In genomic region chr6:150291968-150292710, GRCh38 we compare ENCODE assay signal across 23 cellular contexts.
DNase-seq lines count a peak whose midpoint lies in the region; ATAC-seq, FAIRE-seq and TF ChIP-seq lines count a peak whose summit lies in the region.
"Had no signal": no experiment of that assay in that cellular context is flagged by ENCODE, and none has a peak within 500 bp of the region (broad histone marks: within the 10 kb centered on the region; RNA-seq: fewer than 3 reads in every experiment).

No MANE protein-coding gene starts in this region.

- peaks cover 36% of the 10 kb centered on the region for H3K4me1 Mint-ChIP-seq in MCF 10A (ENCODE audit: insufficient read depth, unreplicated experiment)
- H3K4me1 Mint-ChIP-seq: GM23338 had no signal

- H4K20me1 ChIP-seq in mammary epithelial cell (ENCODE audit: insufficient read depth, low read length): no peaks in the 10 kb centered on the region

- BruUV-seq in MCF 10A (replicated peaks; lab: Mats Ljungman, UMichigan) (TSS peak; percentile 77), mammary epithelial cell (replicated peaks; lab: Mats Ljungman, UMichigan) (no TSS peak)

- dilution Hi-C loops in mammary epithelial cell (cut with HindIII; ENCODE audit: low sequenced_read_pairs): no loop called here

- H3K4me2 ChIP-seq in mammary epithelial cell (ENCODE audit: insufficient read depth, low read depth, low read length): no peak overlapping the region
- H3K4me2 ChIP-seq: A549, GM23338 had no signal

- POLR2A ChIA-PET in MCF 10A (lab: Yijun Ruan, JAX): interaction anchor here (0.6 to 7.1 kb wide), 7 partner anchors 9 to 211 kb away, joined by 3 to 116 read pairs (median 5); no protein-coding TSS in a partner anchor

- no peak for FAIRE-seq in bronchial epithelial cell (lab: Jason Lieb, UNC)
- FAIRE-seq: A549, GM12892, GM18507, H54, HTR-8/SVneo had no signal

- in situ Hi-C loops in mammary epithelial cell (cut with MboI; ENCODE audit: low sequenced_read_pairs in 2 of 2): no loop called here

- WGBS in mammary epithelial cell (ENCODE audit: low coverage, missing lambda C conversion rate): 96% methylated on average over 10 of the region's 10 CpGs
- 66 to 71% methylated on average over 10 of the region's 10 CpGs for WGBS in thyroid gland, 2 donors

- H3K27me3 Mint-ChIP-seq in MCF 10A (ENCODE audit: insufficient read depth, unreplicated experiment): no peaks in the 10 kb centered on the region

- H3K4me3 ChIP-seq in mammary epithelial cell (replicated peaks in 1 of 3; ENCODE audit: insufficient read depth in 1 of 3, low read depth in 2 of 3, low read length in 3 of 3): no peak overlapping the region
- no peak overlapping the region for H3K4me3 ChIP-seq in bronchial epithelial cell (ENCODE audit: low read depth, low read length)
- no peak overlapping the region for H3K4me3 ChIP-seq in thyroid gland (replicated peaks in 1 of 3)
- H3K4me3 ChIP-seq: A549, GM23338 had no signal

- DNase-seq in MCF 10A (ENCODE audit: unreplicated experiment) (peak; percentile 92), mammary epithelial cell (no peak), bronchial epithelial cell (ENCODE audit: low read depth) (peak; percentile 68), foreskin keratinocyte (peak; percentile 73 to 95), thyroid gland (peak; percentile 71 to 74), cerebellum (ENCODE audit: low spot score) (no peak), cerebellar nuclear complex (lab: John Stamatoyannopoulos, UW) (no peak), NCI-H1417 treated with DMSO at 0.1 percent for 48 hours (lab: John Stamatoyannopoulos, UW) (no peak)
- DNase-seq: AML-193; Caco-2; CD4-positive, alpha-beta T cell; DMS153; DMS79; GDM1; HCEC 1CT had no signal

- no peak overlapping the region for H3K9ac ChIP-seq in mammary epithelial cell (ENCODE audit: insufficient read depth, low read length)

- CTCF ChIA-PET in MCF 10A (lab: Yijun Ruan, JAX): interaction anchor here (0.8 to 1.2 kb wide), 2 partner anchors 10 to 35 kb away, joined by 3 to 4 read pairs; no protein-coding TSS in a partner anchor
- CTCF ChIA-PET in mammary epithelial cell (lab: Charles Lee; ENCODE audit: low non-redundant PET): no interaction called here

- no peak for TF ChIP-seq POLR2A in thyroid gland (IDR thresholded peaks at IDR 0.05)

- H3K27ac ChIP-seq in mammary epithelial cell (ENCODE audit: insufficient read depth, low read depth, low read length) (no peak overlapping the region), foreskin keratinocyte (peak overlapping the region; percentile 91), thyroid gland (peak overlapping the region; percentile 77 to 95 (median 84))
- H3K27ac ChIP-seq: 22Rv1, A549, C4-2B had no signal

- peaks cover 33% of the 10 kb centered on the region for H3K4me1 ChIP-seq in mammary epithelial cell (ENCODE audit: insufficient read depth, low read length)
- H3K4me1 ChIP-seq in foreskin keratinocyte: peaks cover 45% of the 10 kb centered on the region
- H3K4me1 ChIP-seq in thyroid gland: peaks cover 21 to 55% of the 10 kb centered on the region in 2 donors
- H3K4me1 ChIP-seq: Caco-2 had no signal

- intact Hi-C loops in MCF 10A (cut with micrococcal nuclease): loop anchor here (2.0 kb wide), 1 partner anchor 23 kb away; no protein-coding TSS in a partner anchor
- intact Hi-C loops in mammary epithelial cell (cut with micrococcal nuclease): no loop called here
- intact Hi-C loops in thyroid gland (cut with DNase I): no loop called here

- H3K27me3 ChIP-seq in mammary epithelial cell (ENCODE audit: insufficient read depth, low read length) (no peaks in the 10 kb centered on the region), bronchial epithelial cell (ENCODE audit: control insufficient read depth, insufficient read depth, low read length) (no peaks in the 10 kb centered on the region), foreskin keratinocyte (no peaks in the 10 kb centered on the region), thyroid gland (no peaks in the 10 kb centered on the region)

- no peak overlapping the region for H3K27ac Mint-ChIP-seq in MCF 10A (ENCODE audit: low read depth, unreplicated experiment)
- H3K27ac Mint-ChIP-seq: CD4-positive, alpha-beta T cell; GM23338 had no signal

- no peak overlapping the region for H3K4me3 Mint-ChIP-seq in MCF 10A (ENCODE audit: unreplicated experiment)
- H3K4me3 Mint-ChIP-seq: CD4-positive, alpha-beta T cell; GM23338 had no signal

- H3K9me3 Mint-ChIP-seq in MCF 10A (ENCODE audit: unreplicated experiment): no peaks in the 10 kb centered on the region
- H3K9me3 Mint-ChIP-seq: CD4-positive, alpha-beta T cell had no signal

- H3K9me3 ChIP-seq in mammary epithelial cell (replicated peaks; ENCODE audit: insufficient read depth, low read length) (no peaks in the 10 kb centered on the region), thyroid gland (no peaks in the 10 kb centered on the region)

- no peaks in the 10 kb centered on the region for H3K79me2 ChIP-seq in mammary epithelial cell (ENCODE audit: insufficient read depth, low read length)

- no peaks in the 10 kb centered on the region for H3K36me3 ChIP-seq in mammary epithelial cell (ENCODE audit: insufficient read depth, low read length)
- no peaks in the 10 kb centered on the region for H3K36me3 ChIP-seq in bronchial epithelial cell (ENCODE audit: control insufficient read depth, insufficient read depth, low read length)
- H3K36me3 ChIP-seq in thyroid gland: no peaks in the 10 kb centered on the region

- no peak for TF ChIP-seq CTCF in MCF 10A (IDR thresholded peaks at IDR 0.05; ENCODE audit: unreplicated experiment)
- TF ChIP-seq CTCF in mammary epithelial cell (conservative IDR thresholded peaks at IDR 0.05 in 1 of 2, IDR thresholded peaks at IDR 0.05 in 1 of 2; ENCODE audit: extremely low read depth in 1 of 2, insufficient read depth in 1 of 2, low read depth in 1 of 2, low read length in 2 of 2): no peak
- no peak for TF ChIP-seq CTCF in bronchial epithelial cell (IDR thresholded peaks at IDR 0.05; ENCODE audit: insufficient read depth, low read length, severe bottlenecking)
- no peak for TF ChIP-seq CTCF in foreskin keratinocyte (conservative IDR thresholded peaks at IDR 0.05)
- TF ChIP-seq CTCF in thyroid gland (IDR thresholded peaks at IDR 0.05): no peak

- peak; percentile 77 for ATAC-seq in foreskin keratinocyte
- ATAC-seq: A549, GM23338 had no signal

- no peaks in the 10 kb centered on the region for H3K36me3 Mint-ChIP-seq in MCF 10A (ENCODE audit: insufficient read depth, unreplicated experiment)

- H2AFZ ChIP-seq in mammary epithelial cell (ENCODE audit: low read depth, low read length): no peak overlapping the region
- H2AFZ ChIP-seq: GM23338 had no signal

Comparison
In these comparisons a context has a peak if more than half of its experiments do, and no peak if none do; other contexts are left out.
1. DNase-seq: peak in MCF 10A (single experiment), bronchial epithelial cell (single experiment), foreskin keratinocyte (2 of 2) and thyroid gland (2 of 2); none in mammary epithelial cell (single experiment), cerebellum (single experiment), cerebellar nuclear complex (0 of 2) and NCI-H1417 treated with DMSO at 0.1 percent for 48 hours (single experiment).